Comparison of ENCODE assay signal across 8 cellular contexts in genomic region chr3:53375019-53375418, GRCh38.
DNase-seq lines count a peak whose midpoint lies in the region; ATAC-seq and TF ChIP-seq lines count a peak whose summit lies in the region.

No MANE protein-coding gene starts in this region.

- H3K27me3 ChIP-seq in OCI-LY3 (ENCODE audit: low read depth, low read length): peaks cover 6% of the 10 kb centered on the region

- no peaks in the 10 kb centered on the region for H3K9me3 ChIP-seq in OCI-LY3 (ENCODE audit: insufficient read depth, low read length)

- TF ChIP-seq CTCF in OCI-LY3 (IDR thresholded peaks at IDR 0.05; ENCODE audit: low read depth, low read length): peak; percentile 97

- no peaks in the 10 kb centered on the region for H4K20me1 ChIP-seq in OCI-LY3 (ENCODE audit: insufficient read depth, low read length)

- no peak overlapping the region for H2AFZ ChIP-seq in OCI-LY3 (ENCODE audit: low read depth, low read length)

- H3K9ac ChIP-seq in OCI-LY3 (ENCODE audit: low read length): no peak overlapping the region

- no peaks in the 10 kb centered on the region for H3K4me1 ChIP-seq in OCI-LY3 (ENCODE audit: low read length)

- no peaks in the 10 kb centered on the region for H3K79me2 ChIP-seq in OCI-LY3 (ENCODE audit: low read length)

- no peak overlapping the region for H3K27ac ChIP-seq in OCI-LY3 (ENCODE audit: low read length)

- no peak overlapping the region for H3K4me2 ChIP-seq in OCI-LY3 (ENCODE audit: low read length)

- H3K36me3 ChIP-seq in OCI-LY3 (replicated peaks; ENCODE audit: low read depth, low read length): no peaks in the 10 kb centered on the region

- H3K4me3 ChIP-seq in OCI-LY3 (ENCODE audit: low read length): no peak overlapping the region

- ATAC-seq in HG02884 (IDR thresholded peaks at IDR 0.05; ENCODE audit: unreplicated experiment): peak; percentile 63
- ATAC-seq in HG03135 (IDR thresholded peaks at IDR 0.05; ENCODE audit: unreplicated experiment): no peak

- DNase-seq in ELF-1 (ENCODE audit: low read depth, low spot score): peak; percentile 77
- peak; percentile 75 for DNase-seq in activated effector memory CD4-positive, alpha-beta T cell treated with anti-CD3 and anti-CD28 coated beads, Interleukin-2, amount 50 U/mL, for 16 hours
- peak; percentile 68 for DNase-seq in glomerular visceral epithelial cell (ENCODE audit: extremely low spot score)
- DNase-seq in pons (ENCODE audit: low spot score): peak; percentile 76
- DNase-seq in NCI-H128 (lab: John Stamatoyannopoulos, UW; ENCODE audit: unreplicated experiment): no peak
